13 cellular contexts compared by ENCODE assay signal in the genomic region with DNA sequence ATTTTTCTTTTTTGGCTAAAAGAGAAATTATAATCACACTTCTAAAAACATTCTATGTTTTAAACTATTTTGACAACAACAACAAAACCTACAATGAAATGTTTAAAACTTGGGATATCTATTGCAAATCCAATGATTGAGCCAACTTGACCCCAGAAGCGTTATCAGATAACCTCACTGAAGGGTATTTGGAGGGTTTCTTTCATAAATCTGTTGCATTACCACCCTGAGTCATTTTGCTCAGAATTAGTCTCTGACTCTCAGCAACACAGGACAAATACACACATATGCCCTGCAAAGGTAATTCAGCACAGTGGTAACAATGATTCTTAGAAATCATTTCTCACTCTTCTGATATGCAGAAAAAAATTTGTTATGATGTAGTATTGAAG. TPM values are rescaled to one million over a fixed set of nuclear protein-coding genes. Genes with fewer than 3 reads are reported as not detected.
DNase-seq lines count a peak whose midpoint lies in the region; ATAC-seq, FAIRE-seq and TF ChIP-seq lines count a peak whose summit lies in the region.
"Had no signal": no experiment of that assay in that cellular context is flagged by ENCODE, and none has a peak within 500 bp of the region (broad histone marks: within the 10 kb centered on the region; RNA-seq: fewer than 3 reads in every experiment).

No MANE protein-coding gene starts in this region.

- TF ChIP-seq CTCF in A549 (IDR thresholded peaks at IDR 0.05) (no peak), osteocyte (IDR thresholded peaks at IDR 0.05) (no peak)

- peaks cover 20% of the 10 kb centered on the region for H3K36me3 Mint-ChIP-seq in osteocyte (ENCODE audit: unreplicated experiment)
- H3K36me3 Mint-ChIP-seq in activated CD4-positive, alpha-beta T cell treated with anti-CD3 and anti-CD28 coated beads, Interleukin-2, amount 10 ng/mL, durations not matched to agents 7 days and 5 days (ENCODE audit: low read depth), result no peaks in the 10 kb centered on the region

- CTCF ChIA-PET in A549 (lab: Yijun Ruan, JAX), result no interaction called here
- CTCF ChIA-PET in activated CD4-positive, alpha-beta T cell treated with anti-CD3 and anti-CD28 coated beads, Interleukin-2, amount 10 ng/mL, durations not matched to agents 7 days and 5 days (lab: Charles Lee), result no interaction called here

- no peak for TF ChIP-seq RAD21 in A549 (conservative IDR thresholded peaks at IDR 0.05 in 1 of 2, IDR thresholded peaks at IDR 0.05 in 1 of 2)

- peaks cover 40% of the 10 kb centered on the region for H3K4me1 Mint-ChIP-seq in osteocyte (ENCODE audit: unreplicated experiment)
- H3K4me1 Mint-ChIP-seq in activated CD4-positive, alpha-beta T cell treated with anti-CD3 and anti-CD28 coated beads, Interleukin-2, amount 10 ng/mL, durations not matched to agents 7 days and 5 days, result peaks cover 3% of the 10 kb centered on the region

- H3K27me3 ChIP-seq in ectodermal cell (ENCODE audit: control insufficient read depth, insufficient read depth, low read length, poor library complexity, severe bottlenecking), result no peaks in the 10 kb centered on the region
- H3K27me3 ChIP-seq in effector memory CD4-positive, alpha-beta T cell (replicated peaks; ENCODE audit: control insufficient read depth, insufficient read depth, low read length, poor library complexity, severe bottlenecking), result peaks cover 7% of the 10 kb centered on the region

- H3K9me3 ChIP-seq in A549 (no peaks in the 10 kb centered on the region), ectodermal cell (ENCODE audit: control insufficient read depth, low read length) (no peaks in the 10 kb centered on the region)
- H3K9me3 ChIP-seq in effector memory CD4-positive, alpha-beta T cell (ENCODE audit: control insufficient read depth, low read length), result no peaks in the 10 kb centered on the region

- H3K4me1 ChIP-seq in A549 (peaks cover 19% of the 10 kb centered on the region), ectodermal cell (ENCODE audit: control insufficient read depth, insufficient read depth, low read length) (peaks cover 23% of the 10 kb centered on the region)
- peaks cover 6% of the 10 kb centered on the region for H3K4me1 ChIP-seq in effector memory CD4-positive, alpha-beta T cell (ENCODE audit: control insufficient read depth, insufficient read depth, low read length, poor library complexity, severe bottlenecking)

- TF ChIP-seq POLR2A in A549 (IDR thresholded peaks at IDR 0.05; ENCODE audit: low read length), result no peak

- no peak for TF ChIP-seq EP300 in A549 (IDR thresholded peaks at IDR 0.05)

- no peaks in the 10 kb centered on the region for H3K9me3 Mint-ChIP-seq in osteocyte (ENCODE audit: unreplicated experiment)
- no peaks in the 10 kb centered on the region for H3K9me3 Mint-ChIP-seq in activated CD4-positive, alpha-beta T cell treated with anti-CD3 and anti-CD28 coated beads, Interleukin-2, amount 10 ng/mL, durations not matched to agents 7 days and 5 days

- H3K4me3 Mint-ChIP-seq in osteocyte (ENCODE audit: unreplicated experiment), result peak overlapping the region; percentile 99
- no peak overlapping the region for H3K4me3 Mint-ChIP-seq in activated CD4-positive, alpha-beta T cell treated with anti-CD3 and anti-CD28 coated beads, Interleukin-2, amount 10 ng/mL, durations not matched to agents 7 days and 5 days

- DNase-seq in A549 (ENCODE audit: low read depth in 1 of 2, low spot score in 1 of 2) (no peak), LHCN-M2 (ENCODE audit: low read depth) (peak; percentile 52), osteocyte (ENCODE audit: extremely low spot score, unreplicated experiment) (no peak), mesenteric fat pad (ENCODE audit: low spot score) (no peak)
- no peak for DNase-seq in activated CD4-positive, alpha-beta T cell treated with anti-CD3 and anti-CD28 coated beads, Interleukin-2, amount 10 ng/mL, durations not matched to agents 7 days and 5 days
- DNase-seq in effector memory CD4-positive, alpha-beta T cell, result no peak
- DNase-seq: activated T-cell treated with anti-CD3 and anti-CD28 coated beads, Interleukin-2, amount 50 U/mL, for 1 hour; cerebellar nuclear complex; Karpas-422 had no signal

- no peak for FAIRE-seq in A549 (lab: Jason Lieb, UNC)
- FAIRE-seq: H1 had no signal

- H3K27ac ChIP-seq in A549 (peak overlapping the region; percentile 38 to 71), ectodermal cell (ENCODE audit: insufficient read depth, low read depth, low read length, poor library complexity, severe bottlenecking) (peak overlapping the region; percentile 79)
- H3K27ac ChIP-seq in effector memory CD4-positive, alpha-beta T cell (ENCODE audit: insufficient read depth, low read length, poor library complexity, severe bottlenecking), result no peak overlapping the region
- H3K27ac ChIP-seq: C4-2B had no signal

- H3K4me2 ChIP-seq in A549, result peak overlapping the region; percentile 72

- no peaks in the 10 kb centered on the region for H3K36me3 ChIP-seq in ectodermal cell (ENCODE audit: control insufficient read depth, insufficient read depth, low read length)
- H3K36me3 ChIP-seq in effector memory CD4-positive, alpha-beta T cell (ENCODE audit: control insufficient read depth, insufficient read depth, low read length), result no peaks in the 10 kb centered on the region

- 46% methylated on average over 1 of the region's 1 CpG for WGBS in A549 (ENCODE audit: missing lambda C conversion rate)
- 43 to 62% methylated on average over 1 of the region's 1 CpG for WGBS in ectodermal cell, 2 experiments

- no peaks in the 10 kb centered on the region for H3K27me3 Mint-ChIP-seq in osteocyte (ENCODE audit: unreplicated experiment)
- peaks cover 23% of the 10 kb centered on the region for H3K27me3 Mint-ChIP-seq in activated CD4-positive, alpha-beta T cell treated with anti-CD3 and anti-CD28 coated beads, Interleukin-2, amount 10 ng/mL, durations not matched to agents 7 days and 5 days

- H3K4me3 ChIP-seq in A549 (no peak overlapping the region), ectodermal cell (ENCODE audit: insufficient read depth, low read depth, low read length) (no peak overlapping the region)
- no peak overlapping the region for H3K4me3 ChIP-seq in effector memory CD4-positive, alpha-beta T cell (ENCODE audit: insufficient read depth, low read depth, low read length, poor library complexity, severe bottlenecking)

- POLR2A ChIA-PET in A549 (lab: Yijun Ruan, JAX), result no interaction called here
- POLR2A ChIA-PET in activated CD4-positive, alpha-beta T cell treated with anti-CD3 and anti-CD28 coated beads, Interleukin-2, amount 10 ng/mL, durations not matched to agents 7 days and 5 days (lab: Charles Lee), result no interaction called here

- ATAC-seq in A549, result peak in 1 of 2 experiments; percentile 38; a peak in 1 of 6 replicates
- no peak for ATAC-seq in HG03378 (IDR thresholded peaks at IDR 0.05; ENCODE audit: unreplicated experiment)

- H3K27ac Mint-ChIP-seq in osteocyte (ENCODE audit: unreplicated experiment), result peak overlapping the region; percentile 99
- H3K27ac Mint-ChIP-seq in activated CD4-positive, alpha-beta T cell treated with anti-CD3 and anti-CD28 coated beads, Interleukin-2, amount 10 ng/mL, durations not matched to agents 7 days and 5 days, result no peak overlapping the region

TF ChIP-seq in A549, 52 proteins besides CTCF, POLR2A, EP300 and RAD21:
- TF ChIP-seq USF2 (IDR thresholded peaks at IDR 0.05), result no peak
- TF ChIP-seq ATOH8 (CRISPR knock-in tag; IDR thresholded peaks at IDR 0.05; ENCODE audit: low read depth), result no peak
- TF ChIP-seq NFE2L2 (conservative IDR thresholded peaks at IDR 0.05; ENCODE audit: low read length), result no peak
- TF ChIP-seq, protein P1, sequence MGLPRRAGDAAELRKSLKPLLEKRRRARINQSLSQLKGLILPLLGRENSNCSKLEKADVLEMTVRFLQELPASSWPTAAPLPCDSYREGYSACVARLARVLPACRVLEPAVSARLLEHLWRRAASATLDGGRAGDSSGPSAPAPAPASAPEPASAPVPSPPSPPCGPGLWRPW (IDR thresholded peaks at IDR 0.05), result no peak

RNA-seq across cellular contexts. Expression of gene COL1A2, which starts 2.3 kb away (rescaled TPM):
- polyA plus RNA-seq in A549 (2011; rRNA removed) (0.07 and 0.14 TPM in 2 replicates), A549 (2017; fragmentation: RNase III; extraction: RNeasy Plus Mini Kit Qiagen cat#74134 plus additional on column Dnase treatment) (not detected in 3 replicates)
- 0.04 TPM in 1 of 2 replicates, not detected in the other for polyA plus RNA-seq in A549 (2012; cell fraction: cytosol; rRNA removed)
- polyA plus RNA-seq in A549 (2012; cell fraction: nucleus; rRNA removed), result 0.04 and 0.26 TPM in 2 replicates
- 1.7 and 3.9 TPM in 2 replicates for polyA minus RNA-seq in A549 (2011; rRNA and poly(A)+ RNA removed)
- total RNA-seq in LHCN-M2 (2014; rRNA removed) (808 and 986 TPM in 2 replicates), osteocyte (7,492 and 7,869 TPM in 2 replicates), mesenteric fat pad (401 TPM)
- 1,193 TPM for polyA plus RNA-seq in LHCN-M2 (2012)
- polyA plus RNA-seq in ectodermal cell (2013, experiment 1 of 4), result 160 TPM
- 155 TPM for polyA plus RNA-seq in ectodermal cell (2013, experiment 2 of 4)
- 158 TPM for polyA plus RNA-seq in ectodermal cell (2013, experiment 3 of 4)
- polyA plus RNA-seq in ectodermal cell (2013, experiment 4 of 4), result 189 TPM
- total RNA-seq in activated CD4-positive, alpha-beta T cell treated with anti-CD3 and anti-CD28 coated beads, Interleukin-2, amount 10 ng/mL, durations not matched to agents 7 days and 5 days, result under 1 TPM; 0.06 to 0.15 TPM

Comparison
In these comparisons a context has a peak if more than half of its experiments do, and no peak if none do; other contexts are left out.
1. RNA of gene COL1A2, which starts 2.3 kb away (total RNA-seq): 7,492 to 7,869 TPM in osteocyte, 808 to 986 TPM in LHCN-M2 and 401 TPM in mesenteric fat pad (single experiment); 0.06 to 0.15 TPM in activated CD4-positive, alpha-beta T cell treated with anti-CD3 and anti-CD28 coated beads, Interleukin-2, amount 10 ng/mL, durations not matched to agents 7 days and 5 days; every median in the first group is over 100 times any median in the second.